2 cellular contexts compared by ENCODE assay signal in genomic region chr7:106329408-106329807, GRCh38.
TF ChIP-seq lines count a peak whose summit lies in the region.

No MANE protein-coding gene starts in this region.

TF ChIP-seq in liver, 16 proteins besides CTCF, POLR2A, EP300 and RAD21:
- TF ChIP-seq FOXA1 (IDR thresholded peaks at IDR 0.05), result no peak
- TF ChIP-seq ATF3 (IDR thresholded peaks at IDR 0.05), result no peak
- TF ChIP-seq MAX (IDR thresholded peaks at IDR 0.05), result no peak

TF ChIP-seq in HepG2, 621 proteins besides CTCF, POLR2A, EP300 and RAD21:
- TF ChIP-seq PRMT3 (CRISPR knock-in tag; IDR thresholded peaks at IDR 0.05; ENCODE audit: borderline replicate concordance, low read depth) (no peak), DR1 (CRISPR knock-in tag; IDR thresholded peaks at IDR 0.05) (no peak), ZBTB37 (CRISPR knock-in tag; IDR thresholded peaks at IDR 0.05) (no peak), ZBTB40 (IDR thresholded peaks at IDR 0.05) (no peak), ZBTB40 (CRISPR knock-in tag; IDR thresholded peaks at IDR 0.05) (no peak)
